In genomic region chrX:45056428-45057145, GRCh38 we compare ENCODE assay signal across 28 cellular contexts.
A peak's percentile ranks its signal among the peaks of the same experiment; 100 is the strongest.
DNase-seq lines count a peak whose midpoint lies in the region; ATAC-seq, FAIRE-seq and TF ChIP-seq lines count a peak whose summit lies in the region.
"Had no signal": no experiment of that assay in that cellular context is flagged by ENCODE, and none has a peak within 500 bp of the region (broad histone marks: within the 10 kb centered on the region; RNA-seq: fewer than 3 reads in every experiment).

No MANE protein-coding gene starts in this region.

- TF ChIP-seq CTCF in fibroblast of mammary gland (conservative IDR thresholded peaks at IDR 0.05; ENCODE audit: control insufficient read depth, insufficient read depth, low read depth, low read length) (no peak), pancreas (IDR thresholded peaks at IDR 0.05) (no peak)

- CTCF ChIA-PET in T-cell (lab: Charles Lee), result interaction anchor here in 1 of 2 donors (1.5 kb wide), 1 partner anchor 13 kb away, joined by 3 read pairs; no protein-coding TSS in a partner anchor

- peaks cover 0 to 26% (median 0%) of the 10 kb centered on the region in 3 donors for H3K36me3 ChIP-seq in pancreas
- H3K36me3 ChIP-seq: colonic mucosa, upper lobe of right lung had no signal

- no peak overlapping the region for H3K4me3 Mint-ChIP-seq in activated naive CD4-positive, alpha-beta T cell treated with anti-CD3 and anti-CD28 coated beads, Interleukin-2, amount 50 U/mL, for 24 hours
- no peak overlapping the region for H3K4me3 Mint-ChIP-seq in T-cell
- H3K4me3 Mint-ChIP-seq in activated T-cell treated with anti-CD3 and anti-CD28 coated beads, Interleukin-2, amount 50 U/mL, for 24 hours, result no peak overlapping the region
- H3K4me3 Mint-ChIP-seq: activated CD8-positive, alpha-beta T cell treated with anti-CD3 and anti-CD28 coated beads, Interleukin-2, amount 10 ng/mL, durations not matched to agents 7 days and 5 days; activated T-cell treated with anti-CD3 and anti-CD28 coated beads, Interleukin-2, amount 50 U/mL, for 4 hours; brain had no signal

- POLR2A ChIA-PET in T-cell (lab: Charles Lee), result no interaction called here

- intact Hi-C loops in pancreas (cut with DNase I), result no loop called here

- no peaks in the 10 kb centered on the region for H3K9me3 Mint-ChIP-seq in activated naive CD4-positive, alpha-beta T cell treated with anti-CD3 and anti-CD28 coated beads, Interleukin-2, amount 50 U/mL, for 24 hours
- no peaks in the 10 kb centered on the region for H3K9me3 Mint-ChIP-seq in T-cell
- no peaks in the 10 kb centered on the region for H3K9me3 Mint-ChIP-seq in activated T-cell treated with anti-CD3 and anti-CD28 coated beads, Interleukin-2, amount 50 U/mL, for 24 hours
- H3K9me3 Mint-ChIP-seq: activated T-cell treated with anti-CD3 and anti-CD28 coated beads, Interleukin-2, amount 50 U/mL, for 4 hours; brain had no signal

- H3K27me3 Mint-ChIP-seq in activated naive CD4-positive, alpha-beta T cell treated with anti-CD3 and anti-CD28 coated beads, Interleukin-2, amount 50 U/mL, for 24 hours, result no peaks in the 10 kb centered on the region
- H3K27me3 Mint-ChIP-seq in T-cell, result no peaks in the 10 kb centered on the region
- H3K27me3 Mint-ChIP-seq in activated T-cell treated with anti-CD3 and anti-CD28 coated beads, Interleukin-2, amount 50 U/mL, for 24 hours, result no peaks in the 10 kb centered on the region
- H3K27me3 Mint-ChIP-seq: brain had no signal

- H3K4me3 ChIP-seq in fibroblast of mammary gland (ENCODE audit: control insufficient read depth, low read depth, low read length) (no peak overlapping the region), pancreas (no peak overlapping the region)
- H3K4me3 ChIP-seq: colonic mucosa, GM12878, lower lobe of right lung, SK-N-MC, upper lobe of right lung had no signal

- no peaks in the 10 kb centered on the region for H3K27me3 ChIP-seq in pancreas
- H3K27me3 ChIP-seq: colonic mucosa, upper lobe of right lung had no signal

- WGBS in pancreas, 2 donors, result 87 to 93% methylated on average over 2 of the region's 2 CpGs

- no peaks in the 10 kb centered on the region for H3K36me3 Mint-ChIP-seq in activated naive CD4-positive, alpha-beta T cell treated with anti-CD3 and anti-CD28 coated beads, Interleukin-2, amount 50 U/mL, for 24 hours
- H3K36me3 Mint-ChIP-seq in T-cell, result peaks cover 9% of the 10 kb centered on the region
- peaks cover 67% of the 10 kb centered on the region for H3K36me3 Mint-ChIP-seq in activated T-cell treated with anti-CD3 and anti-CD28 coated beads, Interleukin-2, amount 50 U/mL, for 24 hours (ENCODE audit: low read depth)

- H3K9me3 ChIP-seq in pancreas, result no peaks in the 10 kb centered on the region
- H3K9me3 ChIP-seq: colonic mucosa, lower lobe of right lung, upper lobe of right lung had no signal

- no peak for ATAC-seq in T-cell (replicated peaks in 1 of 4)
- ATAC-seq in pancreas, result no peak
- ATAC-seq: activated CD8-positive, alpha-beta T cell treated with anti-CD3 and anti-CD28 coated beads, Interleukin-2, amount 10 ng/mL, durations not matched to agents 7 days and 5 days; activated T-cell treated with anti-CD3 and anti-CD28 coated beads, Interleukin-2, amount 50 U/mL, for 4 hours; GM12878; lower lobe of right lung; upper lobe of right lung had no signal

- H3K27ac Mint-ChIP-seq in activated naive CD4-positive, alpha-beta T cell treated with anti-CD3 and anti-CD28 coated beads, Interleukin-2, amount 50 U/mL, for 24 hours, result peak overlapping the region; percentile 79
- peak overlapping the region; percentile 5 to 62 for H3K27ac Mint-ChIP-seq in T-cell
- H3K27ac Mint-ChIP-seq in activated T-cell treated with anti-CD3 and anti-CD28 coated beads, Interleukin-2, amount 50 U/mL, for 24 hours, result no peak overlapping the region

- FAIRE-seq in pancreas (lab: Jason Lieb, UNC), result no peak
- FAIRE-seq: endometrium, GM12878, H1, HTR-8/SVneo had no signal

- peaks cover 10% of the 10 kb centered on the region for H3K4me1 Mint-ChIP-seq in activated naive CD4-positive, alpha-beta T cell treated with anti-CD3 and anti-CD28 coated beads, Interleukin-2, amount 50 U/mL, for 24 hours
- peaks cover 16 to 25% (median 22%) of the 10 kb centered on the region in 3 donors for H3K4me1 Mint-ChIP-seq in T-cell
- peaks cover 22% of the 10 kb centered on the region for H3K4me1 Mint-ChIP-seq in activated T-cell treated with anti-CD3 and anti-CD28 coated beads, Interleukin-2, amount 50 U/mL, for 24 hours (ENCODE audit: low read depth)

- no peaks in the 10 kb centered on the region for H3K4me1 ChIP-seq in pancreas
- H3K4me1 ChIP-seq: colonic mucosa, lower lobe of right lung, upper lobe of right lung had no signal

- no peak for DNase-seq in activated naive CD4-positive, alpha-beta T cell treated with Interleukin-2 at 50 U/mL for 16 hours
- DNase-seq in T-cell, result no peak
- DNase-seq in fibroblast of mammary gland (ENCODE audit: low read depth), result peak; percentile 16
- DNase-seq in stimulated activated CD8-positive, alpha-beta memory T cell treated with anti-CD3 and anti-CD28 coated beads, Interleukin-4, amount 100 ng/mL, for 48 hours, result no peak
- DNase-seq in pancreas, result no peak
- DNase-seq in DMS79 treated with DMSO at 0.1 percent for 48 hours (lab: John Stamatoyannopoulos, UW), result no peak
- no peak for DNase-seq in activated T-cell treated with anti-CD3 and anti-CD28 coated beads, Interleukin-2, amount 50 U/mL, for 24 hours
- DNase-seq: activated CD8-positive, alpha-beta T cell treated with anti-CD3 and anti-CD28 coated beads, Interleukin-2, amount 10 ng/mL, durations not matched to agents 7 days and 5 days; activated naive CD4-positive, alpha-beta T cell treated with anti-CD3 and anti-CD28 coated beads, Interleukin-2, amount 50 U/mL, for 16 hours; activated T-cell treated with anti-CD3 and anti-CD28 coated beads, Interleukin-2, amount 50 U/mL, for 4 hours; C1 segment of cervical spinal cord; colonic mucosa; DMS 273 treated with DMSO at 0.1 percent for 48 hours; GDM1; Karpas-422; lower lobe of right lung; NCI-H1694 treated with DMSO at 0.1 percent for 48 hours; NCI-H446; stimulated activated CD4-positive, alpha-beta T cell treated with anti-CD3 and anti-CD28 coated beads, Interleukin-4, amount 100 ng/mL, for 4 hours; T-helper 9 cell; upper lobe of right lung had no signal

- no peak overlapping the region for H3K27ac ChIP-seq in pancreas
- H3K27ac ChIP-seq: colonic mucosa, lower lobe of right lung, SK-N-MC, upper lobe of right lung had no signal
